ENCODE assay signal across 11 cellular contexts in the genomic region with DNA sequence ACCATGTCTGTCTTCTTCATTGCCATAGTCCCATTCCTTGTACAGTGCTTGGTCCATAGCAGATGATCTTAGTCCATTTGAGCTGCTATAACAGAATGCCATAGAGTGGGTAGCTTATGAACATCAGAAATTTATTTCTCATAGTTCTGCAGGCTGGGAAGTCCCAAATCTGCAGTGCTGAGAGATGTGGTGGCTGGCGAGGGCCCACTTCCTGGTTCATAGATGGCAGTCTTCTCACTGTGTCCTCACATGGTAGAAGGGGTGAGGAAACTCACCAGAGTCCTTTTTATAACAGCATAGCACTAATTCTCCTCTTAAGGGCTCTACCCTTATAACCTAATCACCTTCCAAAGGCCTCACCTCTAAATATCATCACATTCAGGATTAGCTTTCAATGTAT. TPM values are rescaled to one million over a fixed set of nuclear protein-coding genes. Genes with fewer than 3 reads are reported as not detected.
DNase-seq lines count a peak whose midpoint lies in the region; ATAC-seq and TF ChIP-seq lines count a peak whose summit lies in the region.
"Had no signal": no experiment of that assay in that cellular context is flagged by ENCODE, and none has a peak within 500 bp of the region (broad histone marks: within the 10 kb centered on the region; RNA-seq: fewer than 3 reads in every experiment).

No MANE protein-coding gene starts in this region.

- no peaks in the 10 kb centered on the region for H3K9me3 ChIP-seq in CD4-positive, alpha-beta memory T cell (ENCODE audit: control insufficient read depth in 1 of 2, low read length in 2 of 2)
- no peaks in the 10 kb centered on the region for H3K9me3 ChIP-seq in hepatocyte (ENCODE audit: low read depth)
- H3K9me3 ChIP-seq: right lobe of liver, testis had no signal

- H3K4me1 Mint-ChIP-seq in CD4-positive, alpha-beta memory T cell = peaks cover 80 to 95% (median 86%) of the 10 kb centered on the region in 4 donors
- H3K4me1 Mint-ChIP-seq in natural killer cell treated with Interleukin-12 subunit alpha and Interleukin-12 subunit beta and Interleukin-15 and Interleukin-18, amount 100 ng/mL, for 72 hours (ENCODE audit: low read depth in 2 of 2) = peaks cover 72 to 89% of the 10 kb centered on the region in 2 donors

- no peaks in the 10 kb centered on the region for H3K9me3 Mint-ChIP-seq in CD4-positive, alpha-beta memory T cell
- no peaks in the 10 kb centered on the region for H3K9me3 Mint-ChIP-seq in natural killer cell treated with Interleukin-12 subunit alpha and Interleukin-12 subunit beta and Interleukin-15 and Interleukin-18, amount 100 ng/mL, for 72 hours

- no peaks in the 10 kb centered on the region for H3K79me2 ChIP-seq in hepatocyte

- no peaks in the 10 kb centered on the region for H3K36me3 ChIP-seq in CD4-positive, alpha-beta memory T cell (ENCODE audit: insufficient read depth, low read length)
- no peaks in the 10 kb centered on the region for H3K36me3 ChIP-seq in hepatocyte (replicated peaks; ENCODE audit: insufficient read depth, low read depth)
- H3K36me3 ChIP-seq: right lobe of liver had no signal

- H3K4me3 Mint-ChIP-seq in CD4-positive, alpha-beta memory T cell = peak overlapping the region in 7 of 8 donors; percentile 53 to 84 (median 71)
- H3K4me3 Mint-ChIP-seq in natural killer cell treated with Interleukin-12 subunit alpha and Interleukin-12 subunit beta and Interleukin-15 and Interleukin-18, amount 100 ng/mL, for 72 hours = peak overlapping the region; percentile 78

- no peak overlapping the region for H2AFZ ChIP-seq in hepatocyte

- H3K27ac ChIP-seq in CD4-positive, alpha-beta memory T cell (ENCODE audit: low read depth, low read length) = peak overlapping the region; percentile 11
- no peak overlapping the region for H3K27ac ChIP-seq in hepatocyte
- H3K27ac ChIP-seq: right lobe of liver, testis had no signal

- H3K4me2 ChIP-seq in hepatocyte = no peak overlapping the region

- POLR2A ChIA-PET in CD4-positive, alpha-beta memory T cell (lab: Charles Lee; ENCODE audit: partially characterized antibody) = interaction anchor here (0.7 to 10.6 kb wide), 10 partner anchors 7 to 158 kb away, joined by 3 to 162 read pairs (median 4); partner anchors contain the start of gene RAP1A

- no peaks in the 10 kb centered on the region for H3K36me3 Mint-ChIP-seq in CD4-positive, alpha-beta memory T cell
- no peaks in the 10 kb centered on the region for H3K36me3 Mint-ChIP-seq in natural killer cell treated with Interleukin-12 subunit alpha and Interleukin-12 subunit beta and Interleukin-15 and Interleukin-18, amount 100 ng/mL, for 72 hours

- CTCF ChIA-PET in CD4-positive, alpha-beta memory T cell (lab: Charles Lee; ENCODE audit: partially characterized antibody) = interaction anchor here (0.8 to 4.3 kb wide), 4 partner anchors 23 to 88 kb away, joined by 3 to 29 read pairs (median 6); partner anchors contain the start of gene RAP1A

- no peaks in the 10 kb centered on the region for H4K20me1 ChIP-seq in hepatocyte (ENCODE audit: insufficient read depth, poor library complexity, severe bottlenecking)

- H3K4me1 ChIP-seq in CD4-positive, alpha-beta memory T cell (ENCODE audit: insufficient read depth, low read length) = peaks cover 96% of the 10 kb centered on the region
- peaks cover 24% of the 10 kb centered on the region for H3K4me1 ChIP-seq in hepatocyte (ENCODE audit: insufficient read depth)

- intact Hi-C loops in CD4-positive, alpha-beta memory T cell (cut with micrococcal nuclease) = loop anchor here (5.0 kb wide), 1 partner anchor 724 kb away; the partner anchor contains the start of gene CD53

- H3K4me3 ChIP-seq in CD4-positive, alpha-beta memory T cell (ENCODE audit: low read length in 2 of 2) = no peak overlapping the region
- H3K4me3 ChIP-seq in hepatocyte = no peak overlapping the region
- H3K4me3 ChIP-seq: right lobe of liver, testis had no signal

- WGBS in hepatocyte (ENCODE audit: low lambda C conversion rate, missing lambda C conversion rate) = 92% methylated on average over 1 of the region's 1 CpG

- H3K27me3 Mint-ChIP-seq in CD4-positive, alpha-beta memory T cell = no peaks in the 10 kb centered on the region
- H3K27me3 Mint-ChIP-seq in natural killer cell treated with Interleukin-12 subunit alpha and Interleukin-12 subunit beta and Interleukin-15 and Interleukin-18, amount 100 ng/mL, for 72 hours = no peaks in the 10 kb centered on the region

- no peak for TF ChIP-seq CTCF in hepatocyte (IDR thresholded peaks at IDR 0.05; ENCODE audit: poor library complexity)

- peak overlapping the region; percentile 62 to 91 (median 85) for H3K27ac Mint-ChIP-seq in CD4-positive, alpha-beta memory T cell
- peak overlapping the region; percentile 45 to 92 for H3K27ac Mint-ChIP-seq in natural killer cell treated with Interleukin-12 subunit alpha and Interleukin-12 subunit beta and Interleukin-15 and Interleukin-18, amount 100 ng/mL, for 72 hours

- no peaks in the 10 kb centered on the region for H3K27me3 ChIP-seq in CD4-positive, alpha-beta memory T cell (ENCODE audit: insufficient read depth, low read length)
- no peaks in the 10 kb centered on the region for H3K27me3 ChIP-seq in hepatocyte
- H3K27me3 ChIP-seq: right lobe of liver, testis had no signal

- DNase-seq in CD4-positive, alpha-beta memory T cell = peak; percentile 56 to 86 (median 64)
- peak; percentile 22 to 69 (median 43) for DNase-seq in T-helper 1 cell
- peak; percentile 86 for DNase-seq in activated effector memory CD4-positive, alpha-beta T cell treated with anti-CD3 and anti-CD28 coated beads, Interleukin-2, amount 50 U/mL, for 16 hours
- DNase-seq in natural killer cell treated with Interleukin-12 subunit alpha and Interleukin-12 subunit beta and Interleukin-15 and Interleukin-18, amount 100 ng/mL, for 72 hours (ENCODE audit: low spot score) = peak; percentile 87
- no peak for DNase-seq in inferior parietal cortex (ENCODE audit: extremely low spot score)
- DNase-seq in NCI-H526 treated with DMSO at 0.1 percent for 48 hours (lab: John Stamatoyannopoulos, UW) = no peak
- no peak for DNase-seq in hepatocyte (ENCODE audit: low spot score)
- DNase-seq in DMS53 treated with DMSO at 0.1 percent for 48 hours (lab: John Stamatoyannopoulos, UW; ENCODE audit: unreplicated experiment) = no peak
- DNase-seq: NCI-H748 treated with DMSO at 0.1 percent for 48 hours, right lobe of liver, testis had no signal

- H3K9me2 ChIP-seq in hepatocyte (replicated peaks; ENCODE audit: insufficient read depth) = no peaks in the 10 kb centered on the region

- peak; percentile 58 to 70 for ATAC-seq in natural killer cell treated with Interleukin-12 subunit alpha and Interleukin-12 subunit beta and Interleukin-15 and Interleukin-18, amount 100 ng/mL, for 72 hours

RNA-seq across cellular contexts. Expression of gene RAP1A, which starts 23.1 kb away (rescaled TPM):
- total RNA-seq in CD4-positive, alpha-beta memory T cell = 100 to 1,000 TPM; 130 to 134 TPM
- 10 to 100 TPM; 67.2 to 85.7 TPM for polyA plus RNA-seq in CD4-positive, alpha-beta memory T cell
- total RNA-seq in natural killer cell treated with Interleukin-12 subunit alpha and Interleukin-12 subunit beta and Interleukin-15 and Interleukin-18, amount 100 ng/mL, for 72 hours = 100 to 1,000 TPM in 1 of 2 donors, 10 to 100 TPM in 1; 97.8 to 138 TPM
- total RNA-seq in hepatocyte = 49.6 and 56.2 TPM in 2 replicates
- 34.2 and 48.8 TPM in 2 replicates for polyA plus RNA-seq in hepatocyte

Comparison
In these comparisons a context has a peak if more than half of its experiments do, and no peak if none do; other contexts are left out.
1. DNase-seq: peak in CD4-positive, alpha-beta memory T cell (5 of 5), T-helper 1 cell (5 of 5), activated effector memory CD4-positive, alpha-beta T cell treated with anti-CD3 and anti-CD28 coated beads, Interleukin-2, amount 50 U/mL, for 16 hours (single experiment) and natural killer cell treated with Interleukin-12 subunit alpha and Interleukin-12 subunit beta and Interleukin-15 and Interleukin-18, amount 100 ng/mL, for 72 hours (single experiment); none in inferior parietal cortex (single experiment), NCI-H526 treated with DMSO at 0.1 percent for 48 hours (single experiment), hepatocyte (single experiment) and DMS53 treated with DMSO at 0.1 percent for 48 hours (single experiment).